9 cellular contexts compared by ENCODE assay signal in the genomic region with DNA sequence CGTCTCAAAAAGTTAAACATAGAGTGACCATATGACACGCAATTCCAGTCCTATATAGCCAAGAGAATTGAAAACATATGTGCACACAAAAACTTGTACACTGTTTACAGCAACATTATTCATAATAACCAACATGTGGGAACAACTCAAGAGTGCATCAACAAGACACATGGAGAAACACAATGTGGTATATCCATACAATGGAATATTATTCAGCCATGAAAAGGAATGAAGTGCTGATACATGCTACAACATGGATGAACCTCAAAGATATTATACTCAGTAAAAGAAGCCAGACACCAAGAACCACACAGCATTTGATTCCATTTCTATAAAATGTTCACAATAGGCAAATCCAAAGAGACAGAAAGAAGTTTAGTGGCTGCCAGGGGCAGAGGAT.
"Had no signal": no experiment of that assay in that cellular context is flagged by ENCODE, and none has a peak within 500 bp of the region (broad histone marks: within the 10 kb centered on the region; RNA-seq: fewer than 3 reads in every experiment).

No MANE protein-coding gene starts in this region.

- DNase-seq: H7, IMR-90, Karpas-422, KBM-7 had no signal

- H3K4me3 ChIP-seq: GM23338, HAP-1 had no signal

- H2AFZ ChIP-seq: GM23338 had no signal

- H3K4me2 ChIP-seq: GM23338, KMS-11 had no signal

- FAIRE-seq: HTR-8/SVneo had no signal

- H3K4me1 ChIP-seq: HAP-1 had no signal

- H3K36me3 ChIP-seq: HAP-1 had no signal

- H3K27ac ChIP-seq: KMS-11 had no signal

- H3K4me3 Mint-ChIP-seq: GM23338 had no signal

- H3K9ac ChIP-seq: KMS-11 had no signal

- H3K4me1 Mint-ChIP-seq: GM23338 had no signal

- H3K27ac Mint-ChIP-seq: GM23338 had no signal

- ATAC-seq: GM23338, HCT116 had no signal
